In genomic region chr5:54533541-54534179, GRCh38 we compare ENCODE assay signal across 11 cellular contexts. TPM values are rescaled to one million over a fixed set of nuclear protein-coding genes. Genes with fewer than 3 reads are reported as not detected.
DNase-seq lines count a peak whose midpoint lies in the region; ATAC-seq and TF ChIP-seq lines count a peak whose summit lies in the region.
"Had no signal": no experiment of that assay in that cellular context is flagged by ENCODE, and none has a peak within 500 bp of the region (broad histone marks: within the 10 kb centered on the region; RNA-seq: fewer than 3 reads in every experiment).

No MANE protein-coding gene starts in this region.

- ATAC-seq in effector memory CD8-positive, alpha-beta T cell (replicated peaks) = no peak
- ATAC-seq in lower lobe of right lung (peak; percentile 77 to 81), HG03342 (IDR thresholded peaks at IDR 0.05; ENCODE audit: unreplicated experiment) (no peak)
- ATAC-seq in stimulated activated effector memory CD8-positive, alpha-beta T cell treated with anti-CD3 and anti-CD28 coated beads, Interleukin-12 subunit alpha, Interleukin-12 subunit beta, amount 100 ng/mL, for 72 hours = no peak

- H3K27ac Mint-ChIP-seq in effector memory CD8-positive, alpha-beta T cell = peak overlapping the region; percentile 75 to 90
- H3K27ac Mint-ChIP-seq in stimulated activated effector memory CD8-positive, alpha-beta T cell treated with anti-CD3 and anti-CD28 coated beads, Interleukin-12 subunit alpha, Interleukin-12 subunit beta, amount 100 ng/mL, for 72 hours = peak overlapping the region; percentile 76
- H3K27ac Mint-ChIP-seq: activated naive CD4-positive, alpha-beta T cell treated with anti-CD3 and anti-CD28 coated beads, Interleukin-2, amount 50 U/mL, for 24 hours had no signal

- H3K36me3 Mint-ChIP-seq in effector memory CD8-positive, alpha-beta T cell (ENCODE audit: insufficient read depth) = peaks cover 6% of the 10 kb centered on the region
- H3K36me3 Mint-ChIP-seq in stimulated activated effector memory CD8-positive, alpha-beta T cell treated with anti-CD3 and anti-CD28 coated beads, Interleukin-12 subunit alpha, Interleukin-12 subunit beta, amount 100 ng/mL, for 72 hours = peaks cover 18% of the 10 kb centered on the region

- CTCF ChIA-PET in HEK293 (lab: Yijun Ruan, JAX) = no interaction called here

- peaks cover 34 to 68% of the 10 kb centered on the region in 2 donors for H3K4me1 Mint-ChIP-seq in effector memory CD8-positive, alpha-beta T cell (ENCODE audit: low read depth in 2 of 2)
- peaks cover 33% of the 10 kb centered on the region for H3K4me1 Mint-ChIP-seq in stimulated activated effector memory CD8-positive, alpha-beta T cell treated with anti-CD3 and anti-CD28 coated beads, Interleukin-12 subunit alpha, Interleukin-12 subunit beta, amount 100 ng/mL, for 72 hours

- no peak for DNase-seq in effector memory CD8-positive, alpha-beta T cell
- no peak for DNase-seq in lower lobe of right lung
- DNase-seq in stimulated activated effector memory CD8-positive, alpha-beta T cell treated with anti-CD3 and anti-CD28 coated beads, Interleukin-12 subunit alpha, Interleukin-12 subunit beta, amount 100 ng/mL, for 72 hours (ENCODE audit: low spot score in 2 of 2) = no peak
- no peak for DNase-seq in activated CD4-positive, alpha-beta T cell treated with anti-CD3 and anti-CD28 coated beads, Interleukin-2, amount 50 U/mL, for 48 hours
- no peak for DNase-seq in activated CD4-positive, alpha-beta T cell treated with anti-CD3 and anti-CD28 coated beads, Interleukin-2, amount 50 U/mL, for 4 hours
- DNase-seq in NCI-H345 treated with DMSO at 0.1 percent for 48 hours (lab: John Stamatoyannopoulos, UW; ENCODE audit: unreplicated experiment) = no peak
- DNase-seq: NCI-H1105, T-helper 2 cell had no signal

- intact Hi-C loops in lower lobe of right lung (cut with DNase I) = no loop called here

- H3K9me3 ChIP-seq in HEK293 (ENCODE audit: control insufficient read depth, insufficient read depth, low read depth, low read length) = no peaks in the 10 kb centered on the region
- H3K9me3 ChIP-seq in lower lobe of right lung = no peaks in the 10 kb centered on the region

- H3K4me3 ChIP-seq in HEK293 (ENCODE audit: low read depth, low read length) (no peak overlapping the region), lower lobe of right lung (no peak overlapping the region)

- no peaks in the 10 kb centered on the region for H3K9me3 Mint-ChIP-seq in effector memory CD8-positive, alpha-beta T cell
- no peaks in the 10 kb centered on the region for H3K9me3 Mint-ChIP-seq in stimulated activated effector memory CD8-positive, alpha-beta T cell treated with anti-CD3 and anti-CD28 coated beads, Interleukin-12 subunit alpha, Interleukin-12 subunit beta, amount 100 ng/mL, for 72 hours
- H3K9me3 Mint-ChIP-seq: activated naive CD4-positive, alpha-beta T cell treated with anti-CD3 and anti-CD28 coated beads, Interleukin-2, amount 50 U/mL, for 24 hours had no signal

- no peaks in the 10 kb centered on the region for H3K27me3 ChIP-seq in lower lobe of right lung (ENCODE audit: low read depth)

- H3K4me3 Mint-ChIP-seq in effector memory CD8-positive, alpha-beta T cell = peak overlapping the region; percentile 43 to 52
- H3K4me3 Mint-ChIP-seq in stimulated activated effector memory CD8-positive, alpha-beta T cell treated with anti-CD3 and anti-CD28 coated beads, Interleukin-12 subunit alpha, Interleukin-12 subunit beta, amount 100 ng/mL, for 72 hours = no peak overlapping the region

- POLR2A ChIA-PET in HEK293 (lab: Yijun Ruan, JAX) = no interaction called here

- H3K36me3 ChIP-seq in HEK293 (ENCODE audit: control insufficient read depth in 2 of 2, insufficient read depth in 1 of 2, low read length in 2 of 2) (no peaks in the 10 kb centered on the region), lower lobe of right lung (no peaks in the 10 kb centered on the region)

- H3K4me1 ChIP-seq in HEK293 (ENCODE audit: control insufficient read depth, insufficient read depth, low read length) (peaks cover 3% of the 10 kb centered on the region; the same call in 1 of the 2 replicates), lower lobe of right lung (peaks cover 67% of the 10 kb centered on the region)

- no peaks in the 10 kb centered on the region for H3K27me3 Mint-ChIP-seq in effector memory CD8-positive, alpha-beta T cell
- H3K27me3 Mint-ChIP-seq: activated naive CD4-positive, alpha-beta T cell treated with anti-CD3 and anti-CD28 coated beads, Interleukin-2, amount 50 U/mL, for 24 hours had no signal

- TF ChIP-seq CTCF in HEK293 (tag by site-specific recombination; IDR thresholded peaks at IDR 0.05) = no peak
- TF ChIP-seq CTCF in lower lobe of right lung (IDR thresholded peaks at IDR 0.05) = no peak

- H3K27ac ChIP-seq in HEK293 (ENCODE audit: extremely low read depth, low read depth, low read length) (no peak overlapping the region), lower lobe of right lung (peak overlapping the region; percentile 74)

TF ChIP-seq in HEK293, 187 proteins besides CTCF, POLR2A, EP300 and RAD21:
- TF ChIP-seq ZNF155 (tag by site-specific recombination; IDR thresholded peaks at IDR 0.05) (no peak), ZNF776 (tag by site-specific recombination; IDR thresholded peaks at IDR 0.05; ENCODE audit: borderline replicate concordance) (no peak), SCRT2 (tag by site-specific recombination; IDR thresholded peaks at IDR 0.05) (peak; percentile 87), ZNF707 (tag by site-specific recombination; IDR thresholded peaks at IDR 0.05) (no peak), ZNF660 (tag by site-specific recombination; IDR thresholded peaks at IDR 0.05) (0 out of 2 replicates have a peak, but pooled peaks have one; percentile 19), BCL6B (tag by site-specific recombination; IDR thresholded peaks at IDR 0.05) (no peak), ZNF768 (tag by site-specific recombination; IDR thresholded peaks at IDR 0.05) (no peak), SCRT1 (tag by site-specific recombination; IDR thresholded peaks at IDR 0.05; ENCODE audit: borderline replicate concordance) (peak; percentile 67; the same call in 1 of the 2 replicates), ZNF175 (tag by site-specific recombination; IDR thresholded peaks at IDR 0.05) (no peak)

RNA-seq across cellular contexts. Expression of gene SNX18, which starts 16.1 kb away (rescaled TPM):
- total RNA-seq in lower lobe of right lung = 33.6 TPM

Comparison
In these comparisons a context has a peak if more than half of its experiments do, and no peak if none do; other contexts are left out.
1. ATAC-seq: peak in lower lobe of right lung (2 of 2); none in effector memory CD8-positive, alpha-beta T cell (single experiment), stimulated activated effector memory CD8-positive, alpha-beta T cell treated with anti-CD3 and anti-CD28 coated beads, Interleukin-12 subunit alpha, Interleukin-12 subunit beta, amount 100 ng/mL, for 72 hours (single experiment) and HG03342 (single experiment).